2 cellular contexts compared by ENCODE assay signal in the genomic region with DNA sequence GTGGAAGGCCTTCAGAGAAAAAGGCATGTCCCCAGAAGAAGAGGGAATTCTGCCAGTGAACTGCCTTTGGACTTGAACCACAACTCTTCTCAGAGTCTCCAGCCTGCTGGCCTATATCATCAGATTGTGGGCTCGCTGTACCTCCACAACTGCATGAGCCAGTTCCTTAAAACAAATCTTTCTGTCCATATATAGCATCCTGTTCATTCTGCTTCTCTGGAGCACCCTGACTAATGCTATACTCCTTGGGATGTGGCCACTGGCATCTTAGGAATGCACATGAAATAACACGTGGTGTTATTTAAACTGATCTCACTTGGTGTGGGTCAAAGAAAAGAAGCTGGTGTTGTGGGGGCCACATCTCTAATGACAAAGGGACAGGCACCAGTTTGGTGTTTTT.
TF ChIP-seq lines count a peak whose summit lies in the region.

No MANE protein-coding gene starts in this region.

TF ChIP-seq in GM23338, 12 proteins besides CTCF, POLR2A, EP300 and RAD21 (continued from another document):
- TF ChIP-seq EZH2phosphoT487 (IDR thresholded peaks at IDR 0.05; ENCODE audit: unreplicated experiment) (no peak), NANOG (IDR thresholded peaks at IDR 0.05; ENCODE audit: borderline replicate concordance) (no peak)
TF ChIP-seq in GM23338: peak in this region for 0.

TF ChIP-seq in SK-N-SH, 30 proteins besides CTCF, POLR2A, EP300 and RAD21 (continued from another document):
- no peak for TF ChIP-seq YY1 (IDR thresholded peaks at IDR 0.05; ENCODE audit: low read depth)
- no peak for TF ChIP-seq POLR2AphosphoS5 (IDR thresholded peaks at IDR 0.05; ENCODE audit: low read depth, low read length)
- peak; percentile 74 for TF ChIP-seq MAX (IDR thresholded peaks at IDR 0.05; ENCODE audit: low read depth)
- no peak for TF ChIP-seq GABPA (IDR thresholded peaks at IDR 0.05; ENCODE audit: low read depth)
- no peak for TF ChIP-seq FOXM1 (IDR thresholded peaks at IDR 0.05; ENCODE audit: low read depth)
